ENCODE assay signal across 28 cellular contexts in genomic region chr9:82406714-82407113, GRCh38.
"Had no signal": no experiment of that assay in that cellular context is flagged by ENCODE, and none has a peak within 500 bp of the region (broad histone marks: within the 10 kb centered on the region; RNA-seq: fewer than 3 reads in every experiment).

No MANE protein-coding gene starts in this region.

- H3K4me3 Mint-ChIP-seq: activated CD4-positive, alpha-beta memory T cell treated with anti-CD3 and anti-CD28 coated beads, Interleukin-2, amount 10 ng/mL, durations not matched to agents 7 days and 5 days; activated CD4-positive, alpha-beta T cell treated with anti-CD3 and anti-CD28 coated beads for 36 hours; activated naive CD4-positive, alpha-beta T cell treated with anti-CD3 and anti-CD28 coated beads, Interleukin-2, amount 10 ng/mL, durations not matched to agents 7 days and 5 days; activated naive CD8-positive, alpha-beta T cell treated with anti-CD3 and anti-CD28 coated beads for 36 hours; activated T-cell treated with anti-CD3 and anti-CD28 coated beads, Interleukin-2, amount 50 U/mL, for 72 hours had no signal

- H3K9me3 ChIP-seq: MG63, Peyer's patch, SJCRH30 had no signal

- H3K27ac Mint-ChIP-seq: activated CD4-positive, alpha-beta memory T cell treated with anti-CD3 and anti-CD28 coated beads, Interleukin-2, amount 10 ng/mL, durations not matched to agents 7 days and 5 days; activated CD4-positive, alpha-beta T cell treated with anti-CD3 and anti-CD28 coated beads for 36 hours; activated naive CD4-positive, alpha-beta T cell treated with anti-CD3 and anti-CD28 coated beads, Interleukin-2, amount 10 ng/mL, durations not matched to agents 7 days and 5 days; activated naive CD8-positive, alpha-beta T cell treated with anti-CD3 and anti-CD28 coated beads for 36 hours; activated T-cell treated with anti-CD3 and anti-CD28 coated beads, Interleukin-2, amount 50 U/mL, for 72 hours; activated T-helper 2 cell treated with anti-CD3 and anti-CD28 coated beads, Interferon-gamma antibody, Interleukin-2, Interleukin-4, amounts not matched to agents 10 μg/mL and 5 μg/mL and 100 μg/mL, durations not matched to agents 14 hours and 24 hours and 36 hours had no signal

- H3K27me3 Mint-ChIP-seq: activated CD4-positive, alpha-beta memory T cell treated with anti-CD3 and anti-CD28 coated beads, Interleukin-2, amount 10 ng/mL, durations not matched to agents 7 days and 5 days; activated CD4-positive, alpha-beta T cell treated with anti-CD3 and anti-CD28 coated beads for 36 hours; activated naive CD4-positive, alpha-beta T cell treated with anti-CD3 and anti-CD28 coated beads, Interleukin-2, amount 10 ng/mL, durations not matched to agents 7 days and 5 days; activated naive CD8-positive, alpha-beta T cell treated with anti-CD3 and anti-CD28 coated beads for 36 hours had no signal

- DNase-seq: activated CD4-positive, alpha-beta memory T cell treated with anti-CD3 and anti-CD28 coated beads, Interleukin-2, amount 10 ng/mL, durations not matched to agents 7 days and 5 days; activated CD4-positive, alpha-beta T cell treated with anti-CD3 and anti-CD28 coated beads for 36 hours; activated CD4-positive, alpha-beta T cell treated with anti-CD3 and anti-CD28 coated beads, Interleukin-2, amount 50 U/mL, for 1 hour; activated CD4-positive, CD25-positive, alpha-beta regulatory T cell; activated CD8-positive, alpha-beta memory T cell treated with anti-CD3 and anti-CD28 coated beads, Interleukin-2, amount 50 U/mL, for 4 hours; activated gamma-delta T cell treated with Interleukin-2 at 50 U/mL for 16 hours; activated naive CD4-positive, alpha-beta T cell treated with anti-CD3 and anti-CD28 coated beads, Interleukin-2, amount 10 ng/mL, durations not matched to agents 7 days and 5 days; activated naive CD8-positive, alpha-beta T cell treated with anti-CD3 and anti-CD28 coated beads for 36 hours; activated T-cell treated with anti-CD3 and anti-CD28 coated beads, Interleukin-2, amount 50 U/mL, for 72 hours; brain microvascular endothelial cell; MG63; MV-4-11; NCI-H1092 treated with DMSO at 0.1 percent for 48 hours; NCI-H1694 treated with DMSO at 0.1 percent for 48 hours; NCI-H2029 treated with DMSO at 0.1 percent for 48 hours; NCI-H2171; NCI-H2227 treated with DMSO at 0.1 percent for 48 hours; NCI-H446 treated with DMSO at 0.1 percent for 48 hours; NCI-H524 treated with DMSO at 0.1 percent for 48 hours; Peyer's patch; Right ventricle myocardium superior; SJCRH30; T-helper 2 cell; T1000 had no signal

- H3K4me1 Mint-ChIP-seq: activated CD4-positive, alpha-beta memory T cell treated with anti-CD3 and anti-CD28 coated beads, Interleukin-2, amount 10 ng/mL, durations not matched to agents 7 days and 5 days; activated CD4-positive, alpha-beta T cell treated with anti-CD3 and anti-CD28 coated beads for 36 hours; activated naive CD4-positive, alpha-beta T cell treated with anti-CD3 and anti-CD28 coated beads, Interleukin-2, amount 10 ng/mL, durations not matched to agents 7 days and 5 days; activated naive CD8-positive, alpha-beta T cell treated with anti-CD3 and anti-CD28 coated beads for 36 hours had no signal

- ATAC-seq: activated CD4-positive, alpha-beta T cell treated with anti-CD3 and anti-CD28 coated beads for 36 hours; activated T-cell treated with anti-CD3 and anti-CD28 coated beads, Interleukin-2, amount 50 U/mL, for 72 hours had no signal

- H3K36me3 Mint-ChIP-seq: activated naive CD4-positive, alpha-beta T cell treated with anti-CD3 and anti-CD28 coated beads, Interleukin-2, amount 10 ng/mL, durations not matched to agents 7 days and 5 days; activated naive CD8-positive, alpha-beta T cell treated with anti-CD3 and anti-CD28 coated beads for 36 hours had no signal

- H3K27ac ChIP-seq: brain microvascular endothelial cell, cardiac muscle cell, KMS-11, Peyer's patch, RWPE1, SJCRH30 had no signal
